1 cellular context compared by ENCODE assay signal in genomic region chr18:22408059-22408458, GRCh38.
TF ChIP-seq lines count a peak whose summit lies in the region.

No MANE protein-coding gene starts in this region.

TF ChIP-seq in HepG2, 621 proteins besides CTCF, POLR2A, EP300 and RAD21:
- TF ChIP-seq ZNF589 (CRISPR knock-in tag; conservative IDR thresholded peaks at IDR 0.05), result no peak
- TF ChIP-seq RBAK (CRISPR knock-in tag; IDR thresholded peaks at IDR 0.05), result no peak
- no peak for TF ChIP-seq ZSCAN25 (CRISPR knock-in tag; IDR thresholded peaks at IDR 0.05)
- no peak for TF ChIP-seq MYNN (CRISPR knock-in tag; IDR thresholded peaks at IDR 0.05; ENCODE audit: low read depth)
- no peak for TF ChIP-seq TFDP2 (CRISPR knock-in tag; IDR thresholded peaks at IDR 0.05)
- TF ChIP-seq ZNF138 (CRISPR knock-in tag; IDR thresholded peaks at IDR 0.05; ENCODE audit: low read depth), result no peak
- TF ChIP-seq KLF12 (CRISPR knock-in tag; IDR thresholded peaks at IDR 0.05; ENCODE audit: borderline replicate concordance), result no peak
- no peak for TF ChIP-seq ZBTB8A (CRISPR knock-in tag; IDR thresholded peaks at IDR 0.05; ENCODE audit: borderline replicate concordance, low read depth)
- TF ChIP-seq TEAD3 (CRISPR knock-in tag; optimal IDR thresholded peaks at IDR 0.05; ENCODE audit: borderline replicate concordance), result no peak
- no peak for TF ChIP-seq ZBTB20 (CRISPR knock-in tag; IDR thresholded peaks at IDR 0.05; ENCODE audit: borderline replicate concordance, low read depth)
- no peak for TF ChIP-seq MTA3 (CRISPR knock-in tag; IDR thresholded peaks at IDR 0.05)
- no peak for TF ChIP-seq ZHX1 (CRISPR knock-in tag; IDR thresholded peaks at IDR 0.05; ENCODE audit: low read depth)
- TF ChIP-seq PAX8 (CRISPR knock-in tag; IDR thresholded peaks at IDR 0.05; ENCODE audit: borderline replicate concordance), result no peak
- no peak for TF ChIP-seq ZNF883 (CRISPR knock-in tag; IDR thresholded peaks at IDR 0.05; ENCODE audit: not compliant biosample characterization)
- no peak for TF ChIP-seq SNAI1 (CRISPR knock-in tag; IDR thresholded peaks at IDR 0.05; ENCODE audit: borderline replicate concordance)
- TF ChIP-seq DRAP1 (CRISPR knock-in tag; IDR thresholded peaks at IDR 0.05), result no peak
- no peak for TF ChIP-seq ZNF282 (IDR thresholded peaks at IDR 0.05; ENCODE audit: partially characterized antibody)
